In genomic region chr5:106290841-106291240, GRCh38 we compare ENCODE assay signal across 1 cellular context.
TF ChIP-seq lines count a peak whose summit lies in the region.

No MANE protein-coding gene starts in this region.

TF ChIP-seq in endothelial cell of umbilical vein, 7 proteins besides CTCF, POLR2A, EP300 and RAD21:
- TF ChIP-seq FOS (IDR thresholded peaks at IDR 0.05; ENCODE audit: borderline replicate concordance, insufficient read depth, low read length) (no peak), MAX (IDR thresholded peaks at IDR 0.05; ENCODE audit: insufficient read depth, insufficient read length) (no peak), POLR2AphosphoS5 (IDR thresholded peaks at IDR 0.05; ENCODE audit: insufficient read depth, low read depth, low read length) (no peak), JUN (IDR thresholded peaks at IDR 0.05; ENCODE audit: borderline replicate concordance, insufficient read depth, insufficient read length, low read depth) (no peak)
